ENCODE assay signal across 8 cellular contexts in genomic region chr22:26512149-26512793, GRCh38. TPM values are rescaled to one million over a fixed set of nuclear protein-coding genes. Genes with fewer than 3 reads are reported as not detected.
A peak's percentile ranks its signal among the peaks of the same experiment; 100 is the strongest.
DNase-seq lines count a peak whose midpoint lies in the region; ATAC-seq lines count a peak whose summit lies in the region.

TSS of gene TFIP11 (minus strand) at chr22:26512473. CDS start at chr22:26510272, 2,201 bp downstream.

- no peaks in the 10 kb centered on the region for H3K9me3 ChIP-seq in CD8-positive, alpha-beta memory T cell (ENCODE audit: low read length)

- H3K36me3 ChIP-seq in CD8-positive, alpha-beta memory T cell (ENCODE audit: insufficient read depth, low read length), result peaks cover 26% of the 10 kb centered on the region

- ATAC-seq in GM19463 (IDR thresholded peaks at IDR 0.05; ENCODE audit: unreplicated experiment), result peak; percentile 99
- ATAC-seq in effector memory CD8-positive, alpha-beta T cell (replicated peaks), result peak; percentile 99

- peaks cover 6 to 43% (median 13%) of the 10 kb centered on the region in 3 donors for H3K36me3 Mint-ChIP-seq in CD8-positive, alpha-beta memory T cell
- peaks cover 44% of the 10 kb centered on the region for H3K36me3 Mint-ChIP-seq in effector memory CD8-positive, alpha-beta T cell (ENCODE audit: insufficient read depth)

- no peaks in the 10 kb centered on the region for H3K9me3 Mint-ChIP-seq in CD8-positive, alpha-beta memory T cell
- H3K9me3 Mint-ChIP-seq in effector memory CD8-positive, alpha-beta T cell, result no peaks in the 10 kb centered on the region

- POLR2A ChIA-PET in CD8-positive, alpha-beta memory T cell (lab: Charles Lee), result interaction anchor here (0.6 to 1.9 kb wide), 6 partner anchors 9 to 159 kb away, joined by 3 to 11 read pairs (median 4); partner anchors contain the start of genes HPS4 and SRRD

- H3K4me1 ChIP-seq in CD8-positive, alpha-beta memory T cell (ENCODE audit: insufficient read depth, low read length), result peaks cover 26% of the 10 kb centered on the region

- peak within 1 kb of the TSS; percentile 97 to 100 (median 99) for H3K4me3 Mint-ChIP-seq in CD8-positive, alpha-beta memory T cell
- peak within 1 kb of the TSS; percentile 99 for H3K4me3 Mint-ChIP-seq in effector memory CD8-positive, alpha-beta T cell

- peaks cover 45 to 51% (median 47%) of the 10 kb centered on the region in 3 donors for H3K4me1 Mint-ChIP-seq in CD8-positive, alpha-beta memory T cell
- peaks cover 31 to 38% of the 10 kb centered on the region in 2 donors for H3K4me1 Mint-ChIP-seq in effector memory CD8-positive, alpha-beta T cell (ENCODE audit: low read depth in 2 of 2)

- peak within 1 kb of the TSS; percentile 90 for H3K27ac ChIP-seq in CD8-positive, alpha-beta memory T cell (ENCODE audit: low read depth, low read length)

- CTCF ChIA-PET in CD8-positive, alpha-beta memory T cell (lab: Charles Lee), result interaction anchor here (2.0 kb wide), 2 partner anchors 9 to 153 kb away, joined by 8 to 16 read pairs; no protein-coding TSS in a partner anchor

- H3K27me3 Mint-ChIP-seq in CD8-positive, alpha-beta memory T cell, result no peaks in the 10 kb centered on the region
- no peaks in the 10 kb centered on the region for H3K27me3 Mint-ChIP-seq in effector memory CD8-positive, alpha-beta T cell

- peak within 1 kb of the TSS; percentile 94 to 100 (median 99) for H3K27ac Mint-ChIP-seq in CD8-positive, alpha-beta memory T cell
- H3K27ac Mint-ChIP-seq in effector memory CD8-positive, alpha-beta T cell, result peak within 1 kb of the TSS; percentile 99 to 100

- DNase-seq in CD8-positive, alpha-beta memory T cell, result peak; percentile 81 to 94 (median 83)
- DNase-seq in HS-5 (ENCODE audit: low read depth), result peak; percentile 52
- peak; percentile 70 for DNase-seq in NOMO-1 treated with dmso at 0.1 percent for 144 hours (lab: John Stamatoyannopoulos, UW; ENCODE audit: unreplicated experiment)
- DNase-seq in activated CD8-positive, alpha-beta memory T cell treated with anti-CD3 and anti-CD28 coated beads for 48 hours (ENCODE audit: low read depth in 2 of 3, low spot score in 2 of 3), result peak; percentile 85 to 97 (median 93)
- peak; percentile 84 to 88 (median 87) for DNase-seq in effector memory CD8-positive, alpha-beta T cell
- peak; percentile 94 for DNase-seq in medulla oblongata (ENCODE audit: extremely low spot score)
- DNase-seq in stimulated activated CD4-positive, alpha-beta T cell treated with anti-CD3 and anti-CD28 coated beads, TNF-alpha, amount 100 ng/mL, for 48 hours (ENCODE audit: low read depth in 3 of 3), result peak; percentile 86 to 90 (median 88)

- peak within 1 kb of the TSS; percentile 95 for H3K4me3 ChIP-seq in CD8-positive, alpha-beta memory T cell (ENCODE audit: low read length)

- no peaks in the 10 kb centered on the region for H3K27me3 ChIP-seq in CD8-positive, alpha-beta memory T cell (ENCODE audit: insufficient read depth, low read length, poor library complexity, severe bottlenecking)

RNA-seq across cellular contexts. Expression of gene TFIP11, which starts in this region (rescaled TPM):
- total RNA-seq in CD8-positive, alpha-beta memory T cell, result 10 to 100 TPM; 53.9 to 58.8 TPM
- polyA plus RNA-seq in CD8-positive, alpha-beta memory T cell, result 41.5 TPM

Comparison
In these comparisons a context has a peak if more than half of its experiments do, and no peak if none do; other contexts are left out.
1. Peak in every context shown above with its lines: DNase-seq, ATAC-seq, H3K4me3 ChIP-seq and H3K27ac ChIP-seq.